11 cellular contexts compared by ENCODE assay signal in the genomic region with DNA sequence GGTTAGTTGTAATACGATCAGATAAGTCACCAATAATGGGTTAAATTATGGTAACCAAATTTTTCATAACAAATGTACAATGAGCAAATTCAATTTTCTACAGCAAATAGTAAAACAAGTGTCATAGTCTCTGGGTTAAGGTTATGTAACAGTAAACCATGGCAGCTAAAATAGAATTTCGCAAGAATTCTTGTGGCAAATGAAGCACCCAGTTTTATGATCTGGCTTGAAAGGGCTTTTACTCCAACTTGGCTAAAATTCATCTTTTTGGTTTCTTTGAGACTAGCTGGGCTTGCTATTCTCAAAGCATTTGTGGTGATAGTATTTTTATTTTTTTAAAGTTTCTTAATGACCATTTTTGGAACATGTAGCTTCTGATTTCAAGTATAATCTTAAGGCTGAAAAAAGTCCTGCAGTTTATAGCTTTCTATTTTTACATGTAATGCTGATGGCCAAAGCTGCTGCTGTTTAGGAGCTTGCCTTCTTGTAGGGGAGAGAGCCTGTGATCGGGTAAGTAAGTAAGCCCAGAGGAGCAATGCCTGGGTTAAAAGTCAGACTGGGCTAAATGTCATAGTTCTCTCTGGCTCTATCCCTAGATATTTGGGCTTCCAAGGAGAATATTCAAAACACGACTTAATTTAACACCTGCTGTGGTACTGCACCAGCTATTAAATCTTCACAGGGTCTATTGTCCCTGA. TPM values are rescaled to one million over a fixed set of nuclear protein-coding genes. Genes with fewer than 3 reads are reported as not detected.
A peak's percentile ranks its signal among the peaks of the same experiment; 100 is the strongest.
DNase-seq lines count a peak whose midpoint lies in the region; ATAC-seq and TF ChIP-seq lines count a peak whose summit lies in the region.
"Had no signal": no experiment of that assay in that cellular context is flagged by ENCODE, and none has a peak within 500 bp of the region (broad histone marks: within the 10 kb centered on the region; RNA-seq: fewer than 3 reads in every experiment).

No MANE protein-coding gene starts in this region.

- no peak overlapping the region for H3K4me3 Mint-ChIP-seq in Calu3 (ENCODE audit: low read depth, unreplicated experiment)
- H3K4me3 Mint-ChIP-seq: endodermal cell; stimulated activated naive CD8-positive, alpha-beta T cell treated with anti-CD3 and anti-CD28 coated beads, Interleukin-15, Interleukin-2, amounts not matched to agents 100 ng/mL and 50 ng/mL, for 24 hours had no signal

- intact Hi-C loops in left lung (cut with DNase I) (no loop called here), tibial artery (cut with DNase I; ENCODE audit: low total_unique reads) (no loop called here), Calu3 (cut with micrococcal nuclease; ENCODE audit: unreplicated experiment) (no loop called here)

- H3K4me1 Mint-ChIP-seq in Calu3 (ENCODE audit: low read depth, unreplicated experiment) = no peaks in the 10 kb centered on the region

- H3K27me3 ChIP-seq in left lung (no peaks in the 10 kb centered on the region), tibial artery (no peaks in the 10 kb centered on the region)

- H3K4me3 ChIP-seq in left lung (no peak overlapping the region), tibial artery (no peak overlapping the region)

- H3K9me3 Mint-ChIP-seq in Calu3 (ENCODE audit: low read depth, unreplicated experiment) = peaks cover 4% of the 10 kb centered on the region

- peak; percentile 51 for ATAC-seq in left lung
- ATAC-seq in GM19023 (IDR thresholded peaks at IDR 0.05; ENCODE audit: unreplicated experiment) = no peak

- no peaks in the 10 kb centered on the region for H3K27me3 Mint-ChIP-seq in Calu3 (ENCODE audit: unreplicated experiment)

- H3K36me3 ChIP-seq in left lung = no peaks in the 10 kb centered on the region
- H3K36me3 ChIP-seq in tibial artery = no peaks in the 10 kb centered on the region

- TF ChIP-seq CTCF in left lung (IDR thresholded peaks at IDR 0.05) = no peak
- no peak for TF ChIP-seq CTCF in tibial artery (IDR thresholded peaks at IDR 0.05)
- TF ChIP-seq CTCF in Calu3 (IDR thresholded peaks at IDR 0.05; ENCODE audit: unreplicated experiment) = no peak

- DNase-seq in SIG-M5 treated with dmso at 0.1 percent for 504 hours (lab: John Stamatoyannopoulos, UW; ENCODE audit: unreplicated experiment) (peak; percentile 69), SIG-M5 (lab: John Stamatoyannopoulos, UW) (no peak), amniotic epithelial cell (ENCODE audit: low read depth) (peak; percentile 48), left lung (no peak), tibial artery (no peak), A172 (ENCODE audit: low spot score) (no peak), Calu3 (no peak)
- DNase-seq: kidney had no signal

- no TSS peak for BruUV-seq in Calu3 (replicated peaks; lab: Mats Ljungman, UMichigan)

- H3K36me3 Mint-ChIP-seq in Calu3 (ENCODE audit: insufficient read depth, unreplicated experiment) = no peaks in the 10 kb centered on the region

- H3K27ac ChIP-seq in left lung = no peak overlapping the region
- peak overlapping the region; percentile 53 to 68 for H3K27ac ChIP-seq in tibial artery

- H3K9me3 ChIP-seq in left lung (peaks cover 0 to 12% of the 10 kb centered on the region in 2 donors), tibial artery (peaks cover 6 to 10% (median 9%) of the 10 kb centered on the region in 3 donors)

- H3K27ac Mint-ChIP-seq in Calu3 (ENCODE audit: unreplicated experiment) = no peak overlapping the region
- H3K27ac Mint-ChIP-seq: endodermal cell; stimulated activated naive CD8-positive, alpha-beta T cell treated with anti-CD3 and anti-CD28 coated beads, Interleukin-15, Interleukin-2, amounts not matched to agents 100 ng/mL and 50 ng/mL, for 24 hours had no signal

- CTCF ChIA-PET in Calu3 (lab: Charles Lee) = interaction anchor here (0.9 kb wide), 1 partner anchor 431 kb away, joined by 3 read pairs; no protein-coding TSS in a partner anchor

- peaks cover 0 to 11% of the 10 kb centered on the region in 2 donors for H3K4me1 ChIP-seq in left lung
- H3K4me1 ChIP-seq in tibial artery = peaks cover 0 to 58% (median 25%) of the 10 kb centered on the region in 4 donors

RNA-seq across cellular contexts. Expression of a gene that starts 55.5 kb away (rescaled TPM):
- total RNA-seq in left lung (10 to 100 TPM; 81.9 to 93.1 TPM), Calu3 (2022) (76.1 and 88.3 TPM in 2 replicates)
- total RNA-seq in A172 (2014; rRNA removed; shearing (Covaris generic)) = 73.0 and 81.7 TPM in 2 replicates

Comparison
In these comparisons a context has a peak if more than half of its experiments do, and no peak if none do; other contexts are left out.
1. DNase-seq: peak in SIG-M5 treated with dmso at 0.1 percent for 504 hours (single experiment) and amniotic epithelial cell (single experiment); none in SIG-M5 (single experiment), left lung (0 of 2), tibial artery (0 of 2), A172 (single experiment) and Calu3 (single experiment).
2. H3K27ac ChIP-seq: peak in tibial artery (2 of 2); none in left lung (0 of 2).